19 cellular contexts compared by ENCODE assay signal in the genomic region with DNA sequence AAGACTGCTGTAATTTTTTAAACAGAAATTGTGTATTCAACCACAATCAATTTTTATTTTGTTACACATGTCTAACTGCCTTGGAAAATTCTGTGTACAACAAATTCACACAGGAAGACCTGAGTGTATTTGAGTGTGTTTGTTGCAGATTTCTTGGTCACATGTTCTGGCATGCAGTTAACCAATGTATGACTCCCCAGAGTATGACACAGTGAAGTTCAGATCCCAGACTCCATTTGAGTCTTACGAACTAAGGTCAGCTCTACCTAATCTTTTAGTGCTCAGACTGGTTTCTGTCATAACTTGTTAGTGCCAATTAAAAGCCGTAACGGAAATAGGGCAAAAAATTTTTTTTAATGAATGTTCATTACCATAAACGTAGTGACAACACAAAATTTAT.
"Had no signal": no experiment of that assay in that cellular context is flagged by ENCODE, and none has a peak within 500 bp of the region (broad histone marks: within the 10 kb centered on the region; RNA-seq: fewer than 3 reads in every experiment).

No MANE protein-coding gene starts in this region.

- H3K27ac Mint-ChIP-seq: natural killer cell had no signal

- H3K36me3 ChIP-seq: heart left ventricle, right atrium auricular region, sigmoid colon, tibial artery, upper lobe of right lung, vagina had no signal

- H3K27ac ChIP-seq: heart left ventricle, right atrium auricular region, tibial artery, upper lobe of right lung, vagina had no signal

- DNase-seq: effector memory CD4-positive, alpha-beta T cell; heart left ventricle; hippocampal formation; mucosa of descending colon; natural killer cell; posterior cingulate gyrus; sigmoid colon; stimulated activated CD4-positive, alpha-beta T cell treated with anti-CD3 and anti-CD28 coated beads, Interleukin-12 subunit alpha, Interleukin-12 subunit beta, amount 100 ng/mL, for 4 hours; stimulated activated CD4-positive, alpha-beta T cell treated with anti-CD3 and anti-CD28 coated beads, Interleukin-2, amount 100 ng/mL, for 48 hours; stimulated activated naive CD4-positive, alpha-beta T cell treated with Interleukin-2 at 50 U/mL for 16 hours; tibial artery; upper lobe of right lung had no signal

- FAIRE-seq: endometrium, frontal cortex had no signal

- H3K27me3 ChIP-seq: right atrium auricular region, sigmoid colon, tibial artery, upper lobe of right lung, vagina had no signal

- H3K9me3 ChIP-seq: heart left ventricle, mucosa of descending colon, right atrium auricular region, sigmoid colon, tibial artery, upper lobe of right lung, vagina had no signal

- H3K4me3 ChIP-seq: heart left ventricle, mucosa of descending colon, right atrium auricular region, sigmoid colon, skin epidermis, tibial artery, upper lobe of right lung, vagina had no signal

- H3K9me3 Mint-ChIP-seq: neural crest cell had no signal

- ATAC-seq: heart left ventricle, left lobe of liver, mucosa of descending colon, natural killer cell, upper lobe of right lung had no signal

- H3K4me3 Mint-ChIP-seq: natural killer cell, neural crest cell had no signal
